Comparison of ENCODE assay signal across 8 cellular contexts in the genomic region with DNA sequence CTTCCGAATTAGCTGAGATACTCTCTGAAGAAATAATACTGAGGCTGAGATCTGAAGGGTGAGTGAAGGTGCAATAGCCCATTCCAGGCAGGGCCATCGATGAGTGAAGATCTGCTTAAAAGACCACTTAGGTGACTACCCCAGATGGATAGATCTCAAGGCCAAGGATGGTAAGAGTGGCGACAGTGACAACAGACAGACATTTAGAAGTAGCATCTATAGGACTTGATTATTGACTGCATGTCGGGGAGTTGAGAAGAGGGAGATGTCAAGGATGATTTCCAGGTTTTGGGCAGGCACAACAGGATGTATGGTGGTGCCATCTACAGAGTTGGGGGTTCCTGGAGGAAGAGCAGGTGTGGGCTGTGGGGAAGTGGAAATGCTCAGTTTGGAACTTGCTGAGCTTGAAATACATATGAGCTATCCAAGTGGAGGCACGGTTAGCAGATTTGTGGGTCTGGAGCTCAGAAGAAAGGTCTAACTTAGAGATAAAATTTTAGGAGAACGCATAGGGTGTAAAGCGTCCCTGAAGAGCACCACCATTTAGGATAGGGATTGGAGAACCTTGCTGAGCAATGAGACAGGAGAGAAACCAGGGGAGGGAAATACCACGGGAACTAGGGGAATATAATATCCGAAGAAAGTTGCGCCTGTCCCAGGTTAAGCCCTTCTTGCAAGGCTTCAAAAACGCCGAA. TPM values are rescaled to one million over a fixed set of nuclear protein-coding genes. Genes with fewer than 3 reads are reported as not detected.
DNase-seq lines count a peak whose midpoint lies in the region; ATAC-seq and TF ChIP-seq lines count a peak whose summit lies in the region.

No MANE protein-coding gene starts in this region.

- H3K27me3 Mint-ChIP-seq in activated naive CD8-positive, alpha-beta T cell = peaks cover 2% of the 10 kb centered on the region

- H3K4me3 Mint-ChIP-seq in activated naive CD8-positive, alpha-beta T cell = peak overlapping the region; percentile 91

- H3K4me1 Mint-ChIP-seq in activated naive CD8-positive, alpha-beta T cell (ENCODE audit: low read depth) = peaks cover 29% of the 10 kb centered on the region

- H3K27ac Mint-ChIP-seq in activated naive CD8-positive, alpha-beta T cell = peak overlapping the region; percentile 99

- H3K27me3 ChIP-seq in HUES64 (ENCODE audit: insufficient read depth, low read length) = no peaks in the 10 kb centered on the region

- DNase-seq in A172 (ENCODE audit: low spot score) (peak; percentile 13), left ventricle myocardium superior (no peak), retinal pigment epithelial cell (ENCODE audit: low read depth) (no peak), NCI-H1417 (lab: John Stamatoyannopoulos, UW) (no peak)

- H3K9ac ChIP-seq in HUES64 (ENCODE audit: low read depth, low read length) = peak overlapping the region; percentile 100

- 26% methylated on average over 12 of the region's 12 CpGs for WGBS in HUES64

- TF ChIP-seq CTCF in retinal pigment epithelial cell (conservative IDR thresholded peaks at IDR 0.05; ENCODE audit: low read depth, low read length) = no peak

- peaks cover 10% of the 10 kb centered on the region for H3K36me3 Mint-ChIP-seq in activated naive CD8-positive, alpha-beta T cell

- ATAC-seq in GM18498 (IDR thresholded peaks at IDR 0.05; ENCODE audit: unreplicated experiment) = peak; percentile 2
- ATAC-seq in left ventricle myocardium superior = peak; percentile 57
- no peak for ATAC-seq in GM18520 (IDR thresholded peaks at IDR 0.05; ENCODE audit: unreplicated experiment)

- 0 out of 2 replicates have a peak, but pooled peaks cover 5% of the 10 kb centered on the region for H3K4me1 ChIP-seq in HUES64 (ENCODE audit: insufficient read depth, low read length)

- intact Hi-C loops in left ventricle myocardium superior (cut with micrococcal nuclease) = no loop called here

- H3K36me3 ChIP-seq in HUES64 (ENCODE audit: insufficient read depth, low read length) = peaks cover 21% of the 10 kb centered on the region; the same call in 1 of the 2 replicates

- H3K27ac ChIP-seq in HUES64 (ENCODE audit: low read depth, low read length) = peak overlapping the region; percentile 96

- no peaks in the 10 kb centered on the region for H3K9me3 Mint-ChIP-seq in activated naive CD8-positive, alpha-beta T cell (ENCODE audit: low read depth)

- no peaks in the 10 kb centered on the region for H3K9me3 ChIP-seq in HUES64 (ENCODE audit: insufficient read depth, low read depth, low read length)

- H3K4me3 ChIP-seq in HUES64 (ENCODE audit: low read length) (peak overlapping the region; percentile 92), retinal pigment epithelial cell (ENCODE audit: low read length) (peak overlapping the region; percentile 94)

RNA-seq across cellular contexts. Expression of gene UFSP2, which starts 0.7 kb away (rescaled TPM):
- 46.8 and 52.6 TPM in 2 replicates for total RNA-seq in A172 (2014; rRNA removed; shearing (Covaris generic))
- polyA plus RNA-seq in HUES64 (2013, experiment 1 of 2) = 25.8 TPM
- polyA plus RNA-seq in HUES64 (2013, experiment 2 of 2) = 29.7 TPM
- 48.5 TPM for total RNA-seq in left ventricle myocardium superior

RNA-seq across cellular contexts. Expression of gene ANKRD37, which starts 28.4 kb away (rescaled TPM):
- 25.3 and 47.6 TPM in 2 replicates for total RNA-seq in A172 (2014; rRNA removed; shearing (Covaris generic))
- polyA plus RNA-seq in HUES64 (2013, experiment 1 of 2) = 1.8 TPM
- 1.5 TPM for polyA plus RNA-seq in HUES64 (2013, experiment 2 of 2)
- total RNA-seq in left ventricle myocardium superior = 15.2 TPM

RNA-seq across cellular contexts. Expression of gene LRP2BP, which starts 29.3 kb away (rescaled TPM):
- 0.34 and 0.55 TPM in 2 replicates for total RNA-seq in A172 (2014; rRNA removed; shearing (Covaris generic))
- 0.10 TPM for polyA plus RNA-seq in HUES64 (2013, experiment 1 of 2)
- 0.13 TPM for polyA plus RNA-seq in HUES64 (2013, experiment 2 of 2)
- 2.4 TPM for total RNA-seq in left ventricle myocardium superior

RNA-seq across cellular contexts. Expression of gene CCDC110, which starts 46.5 kb away (rescaled TPM):
- 2.3 and 5.3 TPM in 2 replicates for total RNA-seq in A172 (2014; rRNA removed; shearing (Covaris generic))
- polyA plus RNA-seq in HUES64 (2013, experiment 1 of 2) = 0.60 TPM
- polyA plus RNA-seq in HUES64 (2013, experiment 2 of 2) = 1.0 TPM
- total RNA-seq in left ventricle myocardium superior = 0.99 TPM
